Comparison of ENCODE assay signal across 17 cellular contexts in the genomic region with DNA sequence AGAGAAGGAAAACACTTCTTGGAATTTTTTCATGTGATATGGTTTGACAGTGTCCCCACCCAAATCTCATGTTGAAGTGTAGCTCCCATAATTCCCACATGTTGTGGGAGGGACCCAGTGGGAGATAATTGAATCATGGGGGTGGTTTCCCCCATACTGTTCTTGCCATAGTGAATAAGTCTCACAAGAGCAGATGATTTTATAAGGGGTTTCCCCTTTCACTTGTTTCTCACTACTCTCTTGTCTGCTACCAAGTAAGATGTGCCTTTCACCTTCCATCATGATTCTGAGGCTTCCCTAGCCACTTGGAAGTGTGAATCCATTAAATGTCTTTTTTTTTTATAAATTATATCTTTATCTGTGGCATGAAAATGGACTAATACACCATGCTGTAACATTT.
"Had no signal": no experiment of that assay in that cellular context is flagged by ENCODE, and none has a peak within 500 bp of the region (broad histone marks: within the 10 kb centered on the region; RNA-seq: fewer than 3 reads in every experiment).

No MANE protein-coding gene starts in this region.

- DNase-seq: colonic mucosa; effector CD4-positive, alpha-beta T cell; glutamatergic neuron; islet precursor cell; mucosa of descending colon; naive thymus-derived CD8-positive, alpha-beta T cell; psoas muscle; retina; stimulated activated CD4-positive, alpha-beta T cell treated with anti-CD3 and anti-CD28 coated beads, Interleukin-12 subunit alpha, Interleukin-12 subunit beta, amount 100 ng/mL, for 4 hours; stimulated activated naive CD4-positive, alpha-beta T cell treated with Interleukin-2 at 50 U/mL for 16 hours; trophoblast cell had no signal

- H3K27ac Mint-ChIP-seq: naive thymus-derived CD8-positive, alpha-beta T cell had no signal

- H3K27ac ChIP-seq: colonic mucosa, gastroesophageal sphincter, neutrophil, psoas muscle, skin epidermis had no signal

- H3K4me3 Mint-ChIP-seq: naive thymus-derived CD8-positive, alpha-beta T cell had no signal

- ATAC-seq: esophagus mucosa; gastroesophageal sphincter; left lobe of liver; mucosa of descending colon; naive thymus-derived CD8-positive, alpha-beta T cell; psoas muscle; sciatic nerve had no signal

- H3K36me3 ChIP-seq: colonic mucosa, gastroesophageal sphincter, neutrophil had no signal

- H3K4me1 ChIP-seq: colonic mucosa, gastroesophageal sphincter, psoas muscle had no signal

- H3K4me3 ChIP-seq: colonic mucosa, gastroesophageal sphincter, mucosa of descending colon, psoas muscle, skin epidermis had no signal

- H3K27me3 ChIP-seq: colonic mucosa, gastroesophageal sphincter, neutrophil had no signal

- H3K9me3 ChIP-seq: colonic mucosa, mucosa of descending colon, neutrophil, psoas muscle had no signal
